1 cellular context compared by ENCODE assay signal in genomic region chr1:233114860-233115259, GRCh38.
TF ChIP-seq lines count a peak whose summit lies in the region.

No MANE protein-coding gene starts in this region.

TF ChIP-seq in HepG2, 621 proteins besides CTCF, POLR2A, EP300 and RAD21 (continued from another document):
- TF ChIP-seq ZNF407 (CRISPR knock-in tag; IDR thresholded peaks at IDR 0.05; ENCODE audit: not compliant biosample characterization) = no peak
- no peak for TF ChIP-seq ZGPAT (CRISPR knock-in tag; IDR thresholded peaks at IDR 0.05)
- no peak for TF ChIP-seq ZSCAN30 (CRISPR knock-in tag; IDR thresholded peaks at IDR 0.05)
- no peak for TF ChIP-seq LBX2 (CRISPR knock-in tag; IDR thresholded peaks at IDR 0.05; ENCODE audit: borderline replicate concordance)
- TF ChIP-seq SYNCRIP (IDR thresholded peaks at IDR 0.05; ENCODE audit: insufficient read depth, low read depth, low read length) = no peak
- no peak for TF ChIP-seq FOXA1 (IDR thresholded peaks at IDR 0.05)
- TF ChIP-seq FOXA1 (CRISPR knock-in tag; IDR thresholded peaks at IDR 0.05) = no peak
- TF ChIP-seq ZSCAN5A (CRISPR knock-in tag; IDR thresholded peaks at IDR 0.05; ENCODE audit: borderline replicate concordance) = no peak
- TF ChIP-seq NONO (IDR thresholded peaks at IDR 0.05) = no peak
- no peak for TF ChIP-seq NONO (CRISPR knock-in tag; conservative IDR thresholded peaks at IDR 0.05)
